8 cellular contexts compared by ENCODE assay signal in the genomic region with DNA sequence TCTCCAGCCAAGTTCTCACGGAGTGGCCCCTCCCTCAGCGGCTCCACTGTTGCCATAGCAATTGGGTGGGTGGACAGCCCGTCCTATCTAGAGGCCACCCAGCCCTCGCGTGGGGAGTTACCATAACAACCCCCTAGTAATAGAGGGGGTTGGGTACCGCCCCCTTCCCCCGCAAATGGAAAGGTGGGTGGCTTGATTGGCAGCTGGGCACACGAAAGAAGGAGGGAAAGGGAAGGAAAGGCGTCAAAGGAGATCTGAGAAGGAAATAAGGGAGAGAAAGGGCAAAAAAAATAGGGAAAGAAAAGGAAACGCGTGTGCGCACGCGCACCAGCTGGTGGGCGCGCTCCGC. TPM values are rescaled to one million over a fixed set of nuclear protein-coding genes. Genes with fewer than 3 reads are reported as not detected.
DNase-seq lines count a peak whose midpoint lies in the region; ATAC-seq and TF ChIP-seq lines count a peak whose summit lies in the region.
"Not testable (repeated sequence)": the region's sequence is repeated elsewhere in the genome, so short reads cannot be mapped to it uniquely, and the experiment has no call there.

No MANE protein-coding gene starts in this region.

- H3K4me3 Mint-ChIP-seq in Caco-2 (ENCODE audit: unreplicated experiment) (peak overlapping the region; percentile 99), T-helper 17 cell (peak overlapping the region; percentile 94)
- peak overlapping the region; percentile 90 to 97 (median 93) for H3K4me3 Mint-ChIP-seq in naive thymus-derived CD8-positive, alpha-beta T cell

- not testable (repeated sequence) for BruUV-seq in Caco-2 (replicated peaks; lab: Mats Ljungman, UMichigan)

- CTCF ChIA-PET in Caco-2 (lab: Charles Lee): not testable (repeated sequence)

- ATAC-seq in GM21723 (IDR thresholded peaks at IDR 0.05; ENCODE audit: unreplicated experiment): peak; percentile 10
- peak; percentile 22 for ATAC-seq in HG03378 (IDR thresholded peaks at IDR 0.05; ENCODE audit: unreplicated experiment)
- ATAC-seq in T-helper 17 cell: peak; percentile 20
- ATAC-seq in heart right ventricle: peak in 5 of 8 donors; percentile 2 to 26 (median 13)
- peak; percentile 21 to 32 for ATAC-seq in naive thymus-derived CD8-positive, alpha-beta T cell

- not testable (repeated sequence) for H3K27me3 Mint-ChIP-seq in Caco-2 (ENCODE audit: insufficient read depth, unreplicated experiment); T-helper 17 cell; naive thymus-derived CD8-positive, alpha-beta T cell

- peaks cover 17% of the 10 kb centered on the region for H3K36me3 Mint-ChIP-seq in Caco-2 (ENCODE audit: insufficient read depth, unreplicated experiment)
- H3K36me3 Mint-ChIP-seq in T-helper 17 cell (ENCODE audit: low read depth); naive thymus-derived CD8-positive, alpha-beta T cell: not testable (repeated sequence)

- intact Hi-C loops in Caco-2 (cut with micrococcal nuclease; ENCODE audit: unreplicated experiment): not testable (repeated sequence)
- intact Hi-C loops in heart right ventricle (cut with DNase I): loop anchor here in 4 of 10 donors (2.0 to 10.0 kb wide), 2 partner anchors 42 to 52 kb away; no protein-coding TSS in a partner anchor

- in situ Hi-C loops in brain microvascular endothelial cell (cut with HindIII; ENCODE audit: low pct_ligation_motif_present, low sequenced_read_pairs): not testable (repeated sequence)

- H3K36me3 ChIP-seq in Caco-2 (ENCODE audit: control insufficient read depth, insufficient read depth, low read length); brain microvascular endothelial cell (replicated peaks); heart right ventricle: not testable (repeated sequence)

- POLR2A ChIA-PET in Caco-2 (lab: Charles Lee): not testable (repeated sequence)
- POLR2A ChIA-PET in naive thymus-derived CD8-positive, alpha-beta T cell (lab: Charles Lee): interaction anchor here (0.6 to 2.7 kb wide), 5 partner anchors 13 to 122 kb away, joined by 3 to 9 read pairs (median 4); a partner anchor contains a TSS

- peak overlapping the region; percentile 71 for H3K27ac ChIP-seq in brain microvascular endothelial cell
- peak overlapping the region in 9 of 10 donors; percentile 83 to 97 (median 92) for H3K27ac ChIP-seq in heart right ventricle
- peak overlapping the region; percentile 97 for H3K27ac ChIP-seq in substantia nigra (ENCODE audit: low read depth, low read length, poor library complexity, severe bottlenecking)

- H3K4me3 ChIP-seq in Caco-2 (ENCODE audit: low read depth, low read length): peak overlapping the region; percentile 78
- H3K4me3 ChIP-seq in brain microvascular endothelial cell (ENCODE audit: low read depth, low read length): peak overlapping the region; percentile 79
- H3K4me3 ChIP-seq in heart right ventricle: peak overlapping the region; percentile 67 to 99 (median 90)

- not testable (repeated sequence) for H3K9me3 ChIP-seq in Caco-2; T-helper 17 cell (ENCODE audit: control insufficient read depth, low read length, poor library complexity, severe bottlenecking); heart right ventricle

- 0 to 1% methylated on average over 9 to 10 of the region's 17 CpGs for WGBS in heart right ventricle, 2 donors

- H3K27me3 ChIP-seq in Caco-2 (replicated peaks; ENCODE audit: control insufficient read depth, insufficient read depth, low read length); brain microvascular endothelial cell (replicated peaks); heart right ventricle: not testable (repeated sequence)

- not testable (repeated sequence) for H3K9me3 Mint-ChIP-seq in Caco-2 (ENCODE audit: unreplicated experiment); naive thymus-derived CD8-positive, alpha-beta T cell

- DNase-seq in Caco-2; T-helper 17 cell; brain microvascular endothelial cell; heart right ventricle; naive thymus-derived CD8-positive, alpha-beta T cell; substantia nigra (lab: John Stamatoyannopoulos, UW): not testable (repeated sequence)

- not testable (repeated sequence) for H3K4me1 Mint-ChIP-seq in Caco-2 (ENCODE audit: low read depth, unreplicated experiment)
- peaks cover 29% of the 10 kb centered on the region for H3K4me1 Mint-ChIP-seq in T-helper 17 cell
- peaks cover 22 to 39% (median 31%) of the 10 kb centered on the region in 4 donors for H3K4me1 Mint-ChIP-seq in naive thymus-derived CD8-positive, alpha-beta T cell

- TF ChIP-seq CTCF in Caco-2 (IDR thresholded peaks at IDR 0.05; ENCODE audit: insufficient read depth in 1 of 2, low read depth in 1 of 2, low read length in 1 of 2, severe bottlenecking in 1 of 2, unreplicated experiment in 1 of 2); brain microvascular endothelial cell (IDR thresholded peaks at IDR 0.05; ENCODE audit: low read depth, low read length, missing control alignments); heart right ventricle (IDR thresholded peaks at IDR 0.05): not testable (repeated sequence)

- H3K27ac Mint-ChIP-seq in Caco-2 (ENCODE audit: unreplicated experiment) (peak overlapping the region; percentile 95), T-helper 17 cell (peak overlapping the region; percentile 86)
- peak overlapping the region; percentile 85 to 98 (median 94) for H3K27ac Mint-ChIP-seq in naive thymus-derived CD8-positive, alpha-beta T cell

- peaks cover 13% of the 10 kb centered on the region for H3K4me1 ChIP-seq in Caco-2
- H3K4me1 ChIP-seq in heart right ventricle: peaks cover 5 to 44% (median 40%) of the 10 kb centered on the region in 9 donors

RNA-seq across cellular contexts. Expression of a gene that starts 0.3 kb away (rescaled TPM):
- total RNA-seq in Caco-2 (2022): 47.7 and 49.4 TPM in 2 replicates
- 100 to 1,000 TPM; 188 to 263 TPM for total RNA-seq in T-helper 17 cell
- total RNA-seq in heart right ventricle: 10 to 100 TPM; 26.4 to 54.1 (median 33.5) TPM
- polyA plus RNA-seq in heart right ventricle: 10 to 100 TPM; 17.3 to 52.3 TPM
- total RNA-seq in naive thymus-derived CD8-positive, alpha-beta T cell: 100 to 1,000 TPM; 110 to 117 TPM
- 10 to 100 TPM in 1 of 3 donors, 1 to 10 TPM in 2; 4.1 to 12.9 (median 8.1) TPM for polyA plus RNA-seq in naive thymus-derived CD8-positive, alpha-beta T cell

RNA-seq across cellular contexts. Expression of a gene that starts 25.9 kb away (rescaled TPM):
- total RNA-seq in Caco-2 (2022): 46.5 and 47.2 TPM in 2 replicates
- total RNA-seq in T-helper 17 cell: 10 to 100 TPM; 30.6 to 32.8 TPM
- 10 to 100 TPM in 6 of 10 donors, 1 to 10 TPM in 4; 6.4 to 18.6 (median 10.4) TPM for total RNA-seq in heart right ventricle
- 10 to 100 TPM in 1 of 2 donors, 1 to 10 TPM in 1; 5.6 to 20.7 TPM for polyA plus RNA-seq in heart right ventricle
- 10 to 100 TPM; 21.4 to 27.9 TPM for total RNA-seq in naive thymus-derived CD8-positive, alpha-beta T cell
- 1 to 10 TPM; 1.1 to 1.9 (median 1.9) TPM for polyA plus RNA-seq in naive thymus-derived CD8-positive, alpha-beta T cell

RNA-seq across cellular contexts. Expression of a gene that starts 36.8 kb away (rescaled TPM):
- 133 and 136 TPM in 2 replicates for total RNA-seq in Caco-2 (2022)
- 10 to 100 TPM; 54.3 to 59.7 TPM for total RNA-seq in T-helper 17 cell
- 100 to 1,000 TPM; 160 to 221 (median 176) TPM for total RNA-seq in heart right ventricle
- 100 to 1,000 TPM; 151 to 386 TPM for polyA plus RNA-seq in heart right ventricle
- total RNA-seq in naive thymus-derived CD8-positive, alpha-beta T cell: 10 to 100 TPM; 56.5 to 61.6 TPM
- polyA plus RNA-seq in naive thymus-derived CD8-positive, alpha-beta T cell: 100 to 1,000 TPM; 211 to 282 (median 256) TPM

RNA-seq across cellular contexts. Expression of a gene that starts 44.0 kb away (rescaled TPM):
- total RNA-seq in Caco-2 (2022) (11.8 and 15.6 TPM in 2 replicates), T-helper 17 cell (under 1 TPM in 1 of 2 donors, not detected in 1; 0.34 TPM), heart right ventricle (under 1 TPM in 1 of 10 donors, not detected in 9; 0.25 TPM)
- polyA plus RNA-seq in heart right ventricle: not detected
- total RNA-seq in naive thymus-derived CD8-positive, alpha-beta T cell: not detected
- under 1 TPM; 0.36 to 0.39 (median 0.39) TPM for polyA plus RNA-seq in naive thymus-derived CD8-positive, alpha-beta T cell
